Comparison of ENCODE assay signal across 8 cellular contexts in the genomic region with DNA sequence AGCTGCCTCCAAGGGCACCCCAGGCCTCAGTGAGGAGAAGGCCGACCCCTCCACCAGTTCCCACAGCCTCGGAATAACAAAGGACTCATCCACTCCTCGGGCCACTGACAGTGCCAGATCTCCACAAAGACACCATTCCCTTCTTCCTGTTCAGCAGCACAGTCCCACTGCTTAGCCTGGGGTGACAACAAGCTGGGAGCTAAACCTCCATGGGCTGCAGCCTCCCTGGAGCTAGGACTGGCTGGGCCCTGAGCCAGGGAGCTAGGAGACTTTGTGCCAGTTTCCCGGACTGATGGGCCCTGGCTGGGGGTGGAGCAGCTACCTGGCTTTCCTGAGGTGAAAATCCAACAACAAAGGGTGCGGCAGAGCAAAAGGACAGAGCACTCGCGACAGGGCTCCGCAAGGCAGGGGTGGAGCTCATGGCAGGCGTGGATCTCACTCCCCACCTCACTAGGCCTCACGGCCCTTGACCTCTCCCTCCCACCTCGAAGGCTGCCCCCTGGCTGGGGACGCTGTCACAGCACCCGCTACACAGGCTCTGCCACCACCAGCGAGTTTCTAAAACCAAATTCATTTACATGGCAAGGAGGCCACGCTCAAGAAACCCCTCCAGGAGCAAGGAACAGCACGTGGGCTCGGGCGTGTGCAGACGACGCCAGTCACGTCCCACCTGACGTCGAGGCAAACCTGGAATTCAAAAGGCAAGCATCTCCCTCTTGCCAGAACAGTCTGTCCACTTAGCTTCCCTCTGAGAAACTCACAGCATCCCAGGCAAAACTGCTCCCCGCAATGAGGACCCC. TPM values are rescaled to one million over a fixed set of nuclear protein-coding genes. Genes with fewer than 3 reads are reported as not detected.
DNase-seq lines count a peak whose midpoint lies in the region; ATAC-seq and TF ChIP-seq lines count a peak whose summit lies in the region.

No MANE protein-coding gene starts in this region.

- H3K27ac Mint-ChIP-seq in CD4-positive, CD25-positive, alpha-beta regulatory T cell = peak overlapping the region; percentile 98 to 100 (median 99)
- peak overlapping the region; percentile 97 for H3K27ac Mint-ChIP-seq in activated CD8-positive, alpha-beta T cell treated with anti-CD3 and anti-CD28 coated beads for 36 hours
- H3K27ac Mint-ChIP-seq in immature natural killer cell = peak overlapping the region; percentile 96 to 98 (median 97)

- CTCF ChIA-PET in activated CD8-positive, alpha-beta T cell treated with anti-CD3 and anti-CD28 coated beads for 36 hours (lab: Charles Lee) = interaction anchor here (0.7 to 2.8 kb wide), 10 partner anchors 10 to 101 kb away, joined by 3 to 22 read pairs (median 6); a partner anchor contains a TSS

- H3K9me3 Mint-ChIP-seq in CD4-positive, CD25-positive, alpha-beta regulatory T cell = peaks cover 0 to 2% (median 0%) of the 10 kb centered on the region in 7 donors
- H3K9me3 Mint-ChIP-seq in activated CD8-positive, alpha-beta T cell treated with anti-CD3 and anti-CD28 coated beads for 36 hours = no peaks in the 10 kb centered on the region
- no peaks in the 10 kb centered on the region for H3K9me3 Mint-ChIP-seq in immature natural killer cell

- peak overlapping the region; percentile 81 to 96 (median 94) for H3K4me3 Mint-ChIP-seq in CD4-positive, CD25-positive, alpha-beta regulatory T cell
- peak overlapping the region; percentile 82 for H3K4me3 Mint-ChIP-seq in activated CD8-positive, alpha-beta T cell treated with anti-CD3 and anti-CD28 coated beads for 36 hours
- H3K4me3 Mint-ChIP-seq in immature natural killer cell = peak overlapping the region; percentile 80 to 85 (median 82)

- H3K36me3 ChIP-seq in CD4-positive, CD25-positive, alpha-beta regulatory T cell (ENCODE audit: control insufficient read depth, insufficient read depth, low read length) = no peaks in the 10 kb centered on the region
- peaks cover 10% of the 10 kb centered on the region for H3K36me3 ChIP-seq in suprapubic skin

- no peak for TF ChIP-seq POLR2A in suprapubic skin (IDR thresholded peaks at IDR 0.05)

- H3K4me1 ChIP-seq in CD4-positive, CD25-positive, alpha-beta regulatory T cell (ENCODE audit: control insufficient read depth, insufficient read depth, low read length, poor library complexity, severe bottlenecking) = peaks cover 18% of the 10 kb centered on the region
- peaks cover 23% of the 10 kb centered on the region for H3K4me1 ChIP-seq in suprapubic skin

- no peak for TF ChIP-seq EP300 in suprapubic skin (IDR thresholded peaks at IDR 0.05)

- intact Hi-C loops in activated CD8-positive, alpha-beta T cell treated with anti-CD3 and anti-CD28 coated beads for 36 hours (cut with micrococcal nuclease) = no loop called here

- no peaks in the 10 kb centered on the region for H3K27me3 ChIP-seq in CD4-positive, CD25-positive, alpha-beta regulatory T cell (ENCODE audit: control insufficient read depth, insufficient read depth, low read length)
- H3K27me3 ChIP-seq in suprapubic skin = no peaks in the 10 kb centered on the region

- DNase-seq in CD4-positive, CD25-positive, alpha-beta regulatory T cell = peak in 2 of 3 donors; percentile 49 to 61
- peak; percentile 89 for DNase-seq in activated CD8-positive, alpha-beta T cell treated with anti-CD3 and anti-CD28 coated beads for 36 hours
- DNase-seq in immature natural killer cell (peak; percentile 41 to 64 (median 51)), suprapubic skin (ENCODE audit: low spot score in 2 of 2) (peak in 1 of 2 donors; percentile 72), NCI-H2227 treated with DMSO at 0.1 percent for 48 hours (lab: John Stamatoyannopoulos, UW) (no peak), HCEC 1CT (no peak)

- H3K9me3 ChIP-seq in CD4-positive, CD25-positive, alpha-beta regulatory T cell (ENCODE audit: control insufficient read depth in 2 of 2, low read length in 2 of 2) = no peaks in the 10 kb centered on the region
- no peaks in the 10 kb centered on the region for H3K9me3 ChIP-seq in suprapubic skin

- no peak overlapping the region for H3K4me3 ChIP-seq in CD4-positive, CD25-positive, alpha-beta regulatory T cell (ENCODE audit: low read depth, low read length)
- H3K4me3 ChIP-seq in suprapubic skin = no peak overlapping the region

- POLR2A ChIA-PET in activated CD8-positive, alpha-beta T cell treated with anti-CD3 and anti-CD28 coated beads for 36 hours (lab: Charles Lee) = interaction anchor here (0.6 to 1.4 kb wide), 5 partner anchors 13 to 665 kb away, joined by 3 read pairs; a partner anchor contains a TSS

- peaks cover 4% of the 10 kb centered on the region for H3K36me3 Mint-ChIP-seq in CD4-positive, CD25-positive, alpha-beta regulatory T cell
- H3K36me3 Mint-ChIP-seq in activated CD8-positive, alpha-beta T cell treated with anti-CD3 and anti-CD28 coated beads for 36 hours (ENCODE audit: low read depth) = peaks cover 15% of the 10 kb centered on the region
- H3K36me3 Mint-ChIP-seq in immature natural killer cell = no peaks in the 10 kb centered on the region

- H3K4me1 Mint-ChIP-seq in CD4-positive, CD25-positive, alpha-beta regulatory T cell = peaks cover 0 to 44% (median 26%) of the 10 kb centered on the region in 4 donors
- peaks cover 24% of the 10 kb centered on the region for H3K4me1 Mint-ChIP-seq in activated CD8-positive, alpha-beta T cell treated with anti-CD3 and anti-CD28 coated beads for 36 hours (ENCODE audit: low read depth)
- H3K4me1 Mint-ChIP-seq in immature natural killer cell = peaks cover 25 to 32% of the 10 kb centered on the region in 2 donors

- 82% methylated on average over 14 of the region's 24 CpGs for WGBS in suprapubic skin

- peak in 1 of 2 donors; percentile 39 for ATAC-seq in CD4-positive, CD25-positive, alpha-beta regulatory T cell (ENCODE audit: low read depth in 2 of 2)
- ATAC-seq in GM21528 (IDR thresholded peaks at IDR 0.05; ENCODE audit: low FRiP score, unreplicated experiment) (peak; percentile 2), HG02759 (IDR thresholded peaks at IDR 0.05; ENCODE audit: unreplicated experiment) (no peak)
- peak; percentile 87 for ATAC-seq in activated CD8-positive, alpha-beta T cell treated with anti-CD3 and anti-CD28 coated beads for 36 hours

- H3K27me3 Mint-ChIP-seq in CD4-positive, CD25-positive, alpha-beta regulatory T cell = no peaks in the 10 kb centered on the region
- H3K27me3 Mint-ChIP-seq in activated CD8-positive, alpha-beta T cell treated with anti-CD3 and anti-CD28 coated beads for 36 hours = no peaks in the 10 kb centered on the region
- peaks cover 8 to 17% (median 10%) of the 10 kb centered on the region in 3 donors for H3K27me3 Mint-ChIP-seq in immature natural killer cell (ENCODE audit: low read depth in 3 of 3)

- TF ChIP-seq CTCF in activated CD8-positive, alpha-beta T cell treated with anti-CD3 and anti-CD28 coated beads for 36 hours (IDR thresholded peaks at IDR 0.05) = peak; percentile 82
- peak in 1 of 2 donors; percentile 17 for TF ChIP-seq CTCF in suprapubic skin (IDR thresholded peaks at IDR 0.05)

- peak overlapping the region; percentile 79 for H3K27ac ChIP-seq in CD4-positive, CD25-positive, alpha-beta regulatory T cell (ENCODE audit: insufficient read depth, low read length, poor library complexity, severe bottlenecking)
- H3K27ac ChIP-seq in suprapubic skin = peak overlapping the region; percentile 55

RNA-seq across cellular contexts. Expression of a gene that starts 13.8 kb away (rescaled TPM):
- total RNA-seq in CD4-positive, CD25-positive, alpha-beta regulatory T cell = 77.6 TPM
- polyA plus RNA-seq in CD4-positive, CD25-positive, alpha-beta regulatory T cell = 10 to 100 TPM; 25.8 to 32.0 (median 30.6) TPM
- total RNA-seq in activated CD8-positive, alpha-beta T cell treated with anti-CD3 and anti-CD28 coated beads for 36 hours = 10 to 100 TPM; 21.9 to 23.8 TPM
- 10 to 100 TPM; 14.4 to 37.7 (median 18.1) TPM for polyA plus RNA-seq in immature natural killer cell
- 10 to 100 TPM; 34.0 to 59.9 (median 48.8) TPM for total RNA-seq in suprapubic skin

RNA-seq across cellular contexts. Expression of a gene that starts 20.0 kb away (rescaled TPM):
- 47.2 TPM for total RNA-seq in CD4-positive, CD25-positive, alpha-beta regulatory T cell
- 10 to 100 TPM in 1 of 4 donors, 1 to 10 TPM in 3; 9.3 to 11.3 (median 9.7) TPM for polyA plus RNA-seq in CD4-positive, CD25-positive, alpha-beta regulatory T cell
- total RNA-seq in activated CD8-positive, alpha-beta T cell treated with anti-CD3 and anti-CD28 coated beads for 36 hours = 10 to 100 TPM; 29.4 to 32.0 TPM
- polyA plus RNA-seq in immature natural killer cell = 10 to 100 TPM in 1 of 3 donors, 1 to 10 TPM in 2; 4.8 to 25.0 (median 8.1) TPM
- total RNA-seq in suprapubic skin = 10 to 100 TPM; 18.1 to 28.6 (median 23.3) TPM

RNA-seq across cellular contexts. Expression of a gene that starts 45.4 kb away (rescaled TPM):
- total RNA-seq in CD4-positive, CD25-positive, alpha-beta regulatory T cell = 212 TPM
- 10 to 100 TPM; 10.2 to 30.4 (median 15.3) TPM for polyA plus RNA-seq in CD4-positive, CD25-positive, alpha-beta regulatory T cell
- 10 to 100 TPM; 64.8 to 70.6 TPM for total RNA-seq in activated CD8-positive, alpha-beta T cell treated with anti-CD3 and anti-CD28 coated beads for 36 hours
- 10 to 100 TPM in 2 of 3 donors, 1 to 10 TPM in 1; 1.6 to 32.6 (median 14.9) TPM for polyA plus RNA-seq in immature natural killer cell
- total RNA-seq in suprapubic skin = 100 to 1,000 TPM in 1 of 4 donors, 10 to 100 TPM in 3; 23.6 to 136 (median 53.4) TPM

RNA-seq across cellular contexts. Expression of a gene that starts 46.8 kb away (rescaled TPM):
- 4.1 TPM for total RNA-seq in CD4-positive, CD25-positive, alpha-beta regulatory T cell
- under 1 TPM in 2 of 4 donors, not detected in 2; 0.18 to 0.21 TPM for polyA plus RNA-seq in CD4-positive, CD25-positive, alpha-beta regulatory T cell
- total RNA-seq in activated CD8-positive, alpha-beta T cell treated with anti-CD3 and anti-CD28 coated beads for 36 hours = 1 to 10 TPM; 3.3 to 4.0 TPM
- polyA plus RNA-seq in immature natural killer cell = 10 to 100 TPM; 10.4 to 22.3 (median 12.6) TPM
- 1 to 10 TPM; 1.7 to 3.1 (median 2.9) TPM for total RNA-seq in suprapubic skin

Comparison
In these comparisons a context has a peak if more than half of its experiments do, and no peak if none do; other contexts are left out.
1. DNase-seq: peak in CD4-positive, CD25-positive, alpha-beta regulatory T cell (2 of 3), activated CD8-positive, alpha-beta T cell treated with anti-CD3 and anti-CD28 coated beads for 36 hours (single experiment) and immature natural killer cell (3 of 3); none in NCI-H2227 treated with DMSO at 0.1 percent for 48 hours (single experiment) and HCEC 1CT (single experiment).
2. Peak in every context shown above with its lines, with median percentiles within 50 percentile points of each other: H3K27ac Mint-ChIP-seq and H3K4me3 Mint-ChIP-seq.